ENCODE assay signal across 1 cellular context in the genomic region with DNA sequence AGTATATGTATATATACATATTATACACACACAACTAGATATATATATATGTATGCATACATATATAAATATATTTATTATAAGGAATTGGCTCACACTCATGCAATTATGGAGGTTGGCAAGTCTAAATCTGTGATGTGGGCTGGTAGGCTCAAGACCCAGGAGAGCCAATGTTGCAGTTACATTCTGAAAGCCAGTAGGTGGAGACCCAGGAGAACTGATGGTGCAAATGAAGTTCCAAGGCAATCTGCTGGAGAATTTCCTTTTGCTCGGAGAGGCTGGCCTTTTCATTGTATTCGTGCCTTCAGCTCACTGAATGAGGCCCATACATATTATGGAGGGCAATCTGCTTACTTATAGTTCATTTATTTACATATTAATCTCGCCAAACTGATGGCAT.
TF ChIP-seq lines count a peak whose summit lies in the region.

No MANE protein-coding gene starts in this region.

TF ChIP-seq in SK-N-SH treated with all-trans-retinoic acid at 6 μM for 48 hours, 23 proteins besides CTCF, POLR2A, EP300 and RAD21:
- TF ChIP-seq POU6F1 (CRISPR knock-in tag; IDR thresholded peaks at IDR 0.05; ENCODE audit: borderline replicate concordance, low read depth) (no peak), ZNF8 (CRISPR knock-in tag; IDR thresholded peaks at IDR 0.05) (no peak), PATZ1 (CRISPR knock-in tag; IDR thresholded peaks at IDR 0.05; ENCODE audit: borderline replicate concordance) (no peak), ZC3H10 (CRISPR knock-in tag; IDR thresholded peaks at IDR 0.05) (no peak), PPARA (CRISPR knock-in tag; IDR thresholded peaks at IDR 0.05; ENCODE audit: borderline replicate concordance) (no peak), TOX (CRISPR knock-in tag; IDR thresholded peaks at IDR 0.05; ENCODE audit: borderline replicate concordance) (no peak), ZNF565 (CRISPR knock-in tag; conservative IDR thresholded peaks at IDR 0.05; ENCODE audit: low read depth) (no peak), CSRNP3 (CRISPR knock-in tag; IDR thresholded peaks at IDR 0.05) (no peak), ZFP3 (CRISPR knock-in tag; IDR thresholded peaks at IDR 0.05) (no peak), RARB (CRISPR knock-in tag; IDR thresholded peaks at IDR 0.05) (no peak), ESRRG (CRISPR knock-in tag; IDR thresholded peaks at IDR 0.05) (no peak), TCF4 (CRISPR knock-in tag; IDR thresholded peaks at IDR 0.05; ENCODE audit: borderline replicate concordance) (no peak), CSDC2 (CRISPR knock-in tag; IDR thresholded peaks at IDR 0.05) (no peak), ARNTL (CRISPR knock-in tag; IDR thresholded peaks at IDR 0.05; ENCODE audit: borderline replicate concordance, low read depth) (no peak)
- TF ChIP-seq, protein P1, sequence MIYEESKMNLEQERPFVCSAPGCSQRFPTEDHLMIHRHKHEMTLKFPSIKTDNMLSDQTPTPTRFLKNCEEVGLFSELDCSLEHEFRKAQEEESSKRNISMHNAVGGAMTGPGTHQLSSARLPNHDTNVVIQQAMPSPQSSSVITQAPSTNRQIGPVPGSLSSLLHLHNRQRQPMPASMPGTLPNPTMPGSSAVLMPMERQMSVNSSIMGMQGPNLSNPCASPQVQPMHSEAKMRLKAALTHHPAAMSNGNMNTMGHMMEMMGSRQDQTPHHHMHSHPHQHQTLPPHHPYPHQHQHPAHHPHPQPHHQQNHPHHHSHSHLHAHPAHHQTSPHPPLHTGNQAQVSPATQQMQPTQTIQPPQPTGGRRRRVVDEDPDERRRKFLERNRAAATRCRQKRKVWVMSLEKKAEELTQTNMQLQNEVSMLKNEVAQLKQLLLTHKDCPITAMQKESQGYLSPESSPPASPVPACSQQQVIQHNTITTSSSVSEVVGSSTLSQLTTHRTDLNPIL (CRISPR knock-in tag; IDR thresholded peaks at IDR 0.05; ENCODE audit: low read depth): no peak
- TF ChIP-seq, protein P2, sequence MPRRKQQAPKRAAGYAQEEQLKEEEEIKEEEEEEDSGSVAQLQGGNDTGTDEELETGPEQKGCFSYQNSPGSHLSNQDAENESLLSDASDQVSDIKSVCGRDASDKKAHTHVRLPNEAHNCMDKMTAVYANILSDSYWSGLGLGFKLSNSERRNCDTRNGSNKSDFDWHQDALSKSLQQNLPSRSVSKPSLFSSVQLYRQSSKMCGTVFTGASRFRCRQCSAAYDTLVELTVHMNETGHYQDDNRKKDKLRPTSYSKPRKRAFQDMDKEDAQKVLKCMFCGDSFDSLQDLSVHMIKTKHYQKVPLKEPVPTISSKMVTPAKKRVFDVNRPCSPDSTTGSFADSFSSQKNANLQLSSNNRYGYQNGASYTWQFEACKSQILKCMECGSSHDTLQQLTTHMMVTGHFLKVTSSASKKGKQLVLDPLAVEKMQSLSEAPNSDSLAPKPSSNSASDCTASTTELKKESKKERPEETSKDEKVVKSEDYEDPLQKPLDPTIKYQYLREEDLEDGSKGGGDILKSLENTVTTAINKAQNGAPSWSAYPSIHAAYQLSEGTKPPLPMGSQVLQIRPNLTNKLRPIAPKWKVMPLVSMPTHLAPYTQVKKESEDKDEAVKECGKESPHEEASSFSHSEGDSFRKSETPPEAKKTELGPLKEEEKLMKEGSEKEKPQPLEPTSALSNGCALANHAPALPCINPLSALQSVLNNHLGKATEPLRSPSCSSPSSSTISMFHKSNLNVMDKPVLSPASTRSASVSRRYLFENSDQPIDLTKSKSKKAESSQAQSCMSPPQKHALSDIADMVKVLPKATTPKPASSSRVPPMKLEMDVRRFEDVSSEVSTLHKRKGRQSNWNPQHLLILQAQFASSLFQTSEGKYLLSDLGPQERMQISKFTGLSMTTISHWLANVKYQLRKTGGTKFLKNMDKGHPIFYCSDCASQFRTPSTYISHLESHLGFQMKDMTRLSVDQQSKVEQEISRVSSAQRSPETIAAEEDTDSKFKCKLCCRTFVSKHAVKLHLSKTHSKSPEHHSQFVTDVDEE (CRISPR knock-in tag; IDR thresholded peaks at IDR 0.05): no peak
